ENCODE assay signal across 15 cellular contexts in the genomic region with DNA sequence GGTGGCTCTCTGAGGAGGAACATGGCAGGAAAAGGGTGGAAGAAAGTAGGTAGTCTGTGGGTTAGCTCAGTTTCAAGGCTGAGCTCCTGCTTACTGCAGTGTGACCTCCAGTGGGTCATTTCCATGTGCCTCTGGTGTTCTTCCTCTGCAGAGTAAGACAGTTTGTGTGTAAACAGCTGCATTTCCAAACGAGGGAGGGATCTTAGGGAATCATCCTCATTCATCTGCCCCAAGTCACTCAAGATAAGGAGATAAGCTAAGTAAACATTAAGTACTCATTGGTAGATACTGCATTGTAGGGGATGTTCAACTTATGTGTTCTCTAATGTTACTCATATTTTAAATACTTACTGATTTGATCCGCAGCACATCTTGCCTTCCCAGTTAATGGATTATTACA.
DNase-seq lines count a peak whose midpoint lies in the region; ATAC-seq and TF ChIP-seq lines count a peak whose summit lies in the region.
"Had no signal": no experiment of that assay in that cellular context is flagged by ENCODE, and none has a peak within 500 bp of the region (broad histone marks: within the 10 kb centered on the region; RNA-seq: fewer than 3 reads in every experiment).

No MANE protein-coding gene starts in this region.

- H3K4me1 Mint-ChIP-seq in nephron: peaks cover 40% of the 10 kb centered on the region

- no peaks in the 10 kb centered on the region for H3K79me2 ChIP-seq in SK-N-SH (ENCODE audit: insufficient read depth)

- no peaks in the 10 kb centered on the region for H4K20me1 ChIP-seq in SK-N-SH (ENCODE audit: insufficient read depth)

- no peaks in the 10 kb centered on the region for H3K27me3 ChIP-seq in SK-N-SH (ENCODE audit: insufficient read depth)
- H3K27me3 ChIP-seq: BE2C had no signal

- H3K4me2 ChIP-seq in SK-N-SH: no peak overlapping the region

- H3K36me3 Mint-ChIP-seq in nephron (ENCODE audit: low read depth): no peaks in the 10 kb centered on the region

- peaks cover 0 to 45% of the 10 kb centered on the region in 2 experiments; a peak in 2 of 4 replicates for H3K4me1 ChIP-seq in SK-N-SH (ENCODE audit: control insufficient read depth in 1 of 2, insufficient read depth in 2 of 2, low read depth in 1 of 2, low read length in 1 of 2)

- no peak for ATAC-seq in GM21723 (IDR thresholded peaks at IDR 0.05; ENCODE audit: unreplicated experiment)
- ATAC-seq in HG02885 (IDR thresholded peaks at IDR 0.05; ENCODE audit: poor library complexity, unreplicated experiment): no peak

- peaks cover 3% of the 10 kb centered on the region for H3K27me3 Mint-ChIP-seq in nephron (ENCODE audit: low read depth)

- no peaks in the 10 kb centered on the region for H3F3A ChIP-seq in SK-N-SH (replicated peaks; ENCODE audit: insufficient read depth)

- no peak overlapping the region for H2AFZ ChIP-seq in SK-N-SH (ENCODE audit: low read depth)

- H3K4me3 ChIP-seq in LNCaP clone FGC (ENCODE audit: low read depth, low read length) (no peak overlapping the region), SK-N-SH (ENCODE audit: low read depth in 2 of 2, low read length in 1 of 2) (no peak overlapping the region)

- no peaks in the 10 kb centered on the region for H3K9me2 ChIP-seq in SK-N-SH

- no peak for TF ChIP-seq RAD21 in SK-N-SH (IDR thresholded peaks at IDR 0.05; ENCODE audit: low read length)

- H3K9me3 ChIP-seq in SK-N-SH: no peaks in the 10 kb centered on the region
- H3K9me3 ChIP-seq: BE2C, Caco-2 had no signal

- DNase-seq in LNCaP clone FGC (ENCODE audit: low read depth): peak; percentile 69
- DNase-seq in NCI-H146 treated with DMSO at 0.1 percent for 48 hours (lab: John Stamatoyannopoulos, UW; ENCODE audit: unreplicated experiment): peak; percentile 60
- no peak for DNase-seq in SK-N-SH
- DNase-seq in SK-N-DZ (ENCODE audit: low spot score): no peak
- DNase-seq: ACHN; BE2C; CD4-positive, alpha-beta T cell; GF-D8; H9 had no signal

- no peak overlapping the region for H3K9ac ChIP-seq in SK-N-SH

- H3K9me3 Mint-ChIP-seq in nephron: no peaks in the 10 kb centered on the region
- H3K9me3 Mint-ChIP-seq: CD4-positive, alpha-beta T cell; H9 had no signal

- peak overlapping the region; percentile 97 for H3K27ac ChIP-seq in VCaP
- H3K27ac ChIP-seq in SK-N-SH (ENCODE audit: low read depth in 2 of 2, low read length in 1 of 2): no peak overlapping the region
- H3K27ac ChIP-seq: C4-2B had no signal

- POLR2A ChIA-PET in SK-N-SH (lab: Yijun Ruan, JAX): interaction anchor here (0.7 kb wide), 1 partner anchor 11 kb away, joined by 3 read pairs; no protein-coding TSS in a partner anchor

- no peak for TF ChIP-seq EP300 in SK-N-SH (IDR thresholded peaks at IDR 0.05; ENCODE audit: borderline replicate concordance in 1 of 2, low read depth in 1 of 2, low read length in 1 of 2)

- WGBS in SK-N-SH (ENCODE audit: low lambda C conversion rate): 24% methylated on average over 2 of the region's 2 CpGs

- H3K27ac Mint-ChIP-seq in nephron: peak overlapping the region in 2 of 3 experiments; percentile 15 to 16
- H3K27ac Mint-ChIP-seq: CD4-positive, alpha-beta T cell; H9 had no signal

- TF ChIP-seq CTCF in LNCaP clone FGC (IDR thresholded peaks at IDR 0.05; ENCODE audit: control insufficient read depth, extremely low read depth, insufficient read depth) (no peak), VCaP (conservative IDR thresholded peaks at IDR 0.05) (no peak), nephron (IDR thresholded peaks at IDR 0.05; ENCODE audit: unreplicated experiment in 3 of 3) (no peak), SK-N-SH (IDR thresholded peaks at IDR 0.05) (no peak)

- CTCF ChIA-PET in SK-N-SH (lab: Yijun Ruan, JAX): interaction anchor here (0.8 kb wide), 1 partner anchor 81 kb away, joined by 3 read pairs; no protein-coding TSS in a partner anchor

- no peak overlapping the region for H3K4me3 Mint-ChIP-seq in nephron
- H3K4me3 Mint-ChIP-seq: CD4-positive, alpha-beta T cell; H9 had no signal

- H3K36me3 ChIP-seq in SK-N-SH (replicated peaks in 1 of 2; ENCODE audit: control insufficient read depth in 1 of 2, insufficient read depth in 2 of 2, low read length in 1 of 2): no peaks in the 10 kb centered on the region
- H3K36me3 ChIP-seq: BE2C had no signal

TF ChIP-seq in SK-N-SH, 30 proteins besides CTCF, POLR2A, EP300 and RAD21:
- TF ChIP-seq FOXM1 (IDR thresholded peaks at IDR 0.05; ENCODE audit: low read depth): no peak
- no peak for TF ChIP-seq RFX5 (IDR thresholded peaks at IDR 0.05; ENCODE audit: low read length)
- TF ChIP-seq GABPA (IDR thresholded peaks at IDR 0.05; ENCODE audit: low read depth): no peak
- no peak for TF ChIP-seq RXRA (IDR thresholded peaks at IDR 0.05; ENCODE audit: borderline replicate concordance, low read depth)
- TF ChIP-seq, protein P1, sequence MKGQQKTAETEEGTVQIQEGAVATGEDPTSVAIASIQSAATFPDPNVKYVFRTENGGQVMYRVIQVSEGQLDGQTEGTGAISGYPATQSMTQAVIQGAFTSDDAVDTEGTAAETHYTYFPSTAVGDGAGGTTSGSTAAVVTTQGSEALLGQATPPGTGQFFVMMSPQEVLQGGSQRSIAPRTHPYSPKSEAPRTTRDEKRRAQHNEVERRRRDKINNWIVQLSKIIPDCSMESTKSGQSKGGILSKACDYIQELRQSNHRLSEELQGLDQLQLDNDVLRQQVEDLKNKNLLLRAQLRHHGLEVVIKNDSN (IDR thresholded peaks at IDR 0.05; ENCODE audit: borderline replicate concordance, low read depth): no peak

Comparison
In these comparisons a context has a peak if more than half of its experiments do, and no peak if none do; other contexts are left out.
1. DNase-seq: peak in LNCaP clone FGC (single experiment) and NCI-H146 treated with DMSO at 0.1 percent for 48 hours (single experiment); none in SK-N-SH (single experiment) and SK-N-DZ (single experiment).